In the genomic region with DNA sequence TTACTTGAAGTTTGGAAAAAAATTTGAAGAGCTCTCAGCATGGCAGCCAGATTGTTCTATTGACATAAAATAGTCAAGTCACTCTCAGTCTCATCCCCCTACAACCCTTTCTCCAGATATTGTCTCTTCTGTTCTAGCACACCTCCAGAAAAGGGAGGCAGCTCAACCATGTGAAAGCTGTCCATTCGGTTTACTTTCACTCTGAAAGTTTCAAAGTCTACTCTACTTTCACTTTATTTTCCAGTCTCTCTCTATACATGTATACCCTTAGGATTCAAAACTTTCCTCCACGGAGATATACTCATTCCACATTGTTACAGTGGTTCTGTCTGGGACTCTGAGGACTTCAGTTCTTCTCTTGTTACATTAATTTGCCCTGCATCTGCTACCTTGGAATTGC, we compare ENCODE assay signal across 27 cellular contexts.
"Had no signal": no experiment of that assay in that cellular context is flagged by ENCODE, and none has a peak within 500 bp of the region (broad histone marks: within the 10 kb centered on the region; RNA-seq: fewer than 3 reads in every experiment).

No MANE protein-coding gene starts in this region.

- H3K27me3 ChIP-seq: left lung, pancreas, stomach, testis, thyroid gland, transverse colon, upper lobe of left lung had no signal

- H3K27ac ChIP-seq: left lung, lower lobe of right lung, pancreas, prostate gland, skin epidermis, stomach, testis, thyroid gland, transverse colon, upper lobe of left lung had no signal

- H3K4me3 ChIP-seq: left lung, lower lobe of right lung, pancreas, prostate gland, skin epidermis, stomach, testis, thyroid gland, transverse colon, upper lobe of left lung had no signal

- H3K4me1 ChIP-seq: left lung, lower lobe of right lung, pancreas, prostate gland, stomach, testis, thyroid gland, transverse colon, upper lobe of left lung had no signal

- ATAC-seq: left cardiac atrium; left lung; lower lobe of right lung; naive thymus-derived CD8-positive, alpha-beta T cell; pancreas; right cardiac atrium; sciatic nerve; stimulated activated naive B cell treated with anti-CD40 and anti-IgM and Interleukin-4, amounts not matched to agents 10 μg/mL and 1 μg/mL and 100 μg/mL, for 72 hours; stimulated activated naive CD8-positive, alpha-beta T cell treated with anti-CD3 and anti-CD28 coated beads, Interleukin-15, Interleukin-2, amounts not matched to agents 100 U/mL and 50 U/mL, for 24 hours had no signal

- H3K36me3 ChIP-seq: left lung, lower lobe of right lung, pancreas, prostate gland, stomach, thyroid gland, transverse colon, upper lobe of left lung had no signal

- DNase-seq: hippocampal formation; kidney glomerular epithelial cell; left cardiac atrium; left lung; lower lobe of right lung; mammary epithelial cell; mesenchymal stem cell; naive thymus-derived CD8-positive, alpha-beta T cell; nucleus accumbens; pancreas; posterior cingulate gyrus; retina; right cardiac atrium; stimulated activated CD4-positive, alpha-beta T cell treated with anti-CD3 and anti-CD28 coated beads, Interleukin-12 subunit alpha, Interleukin-12 subunit beta, amount 100 ng/mL, for 4 hours; stimulated activated CD4-positive, alpha-beta T cell treated with anti-CD3 and anti-CD28 coated beads, Interleukin-15, amount 100 ng/mL, for 24 hours; stimulated activated CD4-positive, alpha-beta T cell treated with anti-CD3 and anti-CD28 coated beads, Interleukin-2, amount 100 ng/mL, for 24 hours; stimulated activated CD4-positive, alpha-beta T cell treated with anti-CD3 and anti-CD28 coated beads, Interleukin-4, amount 100 ng/mL, for 1 hour; stimulated activated naive B cell treated with anti-CD40 and anti-IgM and Interleukin-4, amounts not matched to agents 10 μg/mL and 1 μg/mL and 100 μg/mL, for 72 hours; stimulated activated naive CD8-positive, alpha-beta T cell treated with anti-CD3 and anti-CD28 coated beads, Interleukin-15, Interleukin-2, amounts not matched to agents 100 U/mL and 50 U/mL, for 24 hours; stomach; testis; thyroid gland; transverse colon; upper lobe of left lung had no signal

- H3K9me3 ChIP-seq: lower lobe of right lung, pancreas, prostate gland, testis, thyroid gland, transverse colon, upper lobe of left lung had no signal
